ENCODE assay signal across 1 cellular context in the genomic region with DNA sequence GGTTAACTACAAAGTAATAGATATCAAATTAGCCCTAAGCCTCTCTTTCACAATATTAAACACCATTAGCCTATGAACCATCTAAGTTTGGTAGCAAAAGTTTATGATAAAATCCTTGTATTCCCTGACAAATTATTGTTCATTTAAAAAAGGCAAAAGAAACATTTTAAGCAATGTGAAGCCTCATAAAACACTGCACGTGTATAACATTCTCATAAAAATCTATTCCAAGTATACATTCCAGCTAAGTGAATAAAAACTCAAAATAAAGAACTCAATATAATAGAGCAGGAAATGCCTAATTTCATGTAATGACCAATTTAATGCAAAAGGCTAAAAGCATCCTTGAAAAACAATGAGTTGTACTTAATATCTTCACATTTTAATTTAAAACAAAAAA.
A peak's percentile ranks its signal among the peaks of the same experiment; 100 is the strongest.
TF ChIP-seq lines count a peak whose summit lies in the region.

No MANE protein-coding gene starts in this region.

TF ChIP-seq in HEK293, 187 proteins besides CTCF, POLR2A, EP300 and RAD21 (continued from another document):
- TF ChIP-seq FEZF1 (tag by site-specific recombination; IDR thresholded peaks at IDR 0.05): peak; percentile 64
TF ChIP-seq in HEK293: peak in this region for 2.
